Comparison of ENCODE assay signal across 16 cellular contexts in genomic region chr2:68115965-68116364, GRCh38. TPM values are rescaled to one million over a fixed set of nuclear protein-coding genes. Genes with fewer than 3 reads are reported as not detected.
DNase-seq lines count a peak whose midpoint lies in the region; ATAC-seq and TF ChIP-seq lines count a peak whose summit lies in the region.
"Had no signal": no experiment of that assay in that cellular context is flagged by ENCODE, and none has a peak within 500 bp of the region (broad histone marks: within the 10 kb centered on the region; RNA-seq: fewer than 3 reads in every experiment).

No MANE protein-coding gene starts in this region.

- no peak for TF ChIP-seq RAD21 in IMR-90 (IDR thresholded peaks at IDR 0.05; ENCODE audit: low read length)
- peak in 1 of 2 donors; percentile 35 for TF ChIP-seq RAD21 in liver (IDR thresholded peaks at IDR 0.05)

- TF ChIP-seq CTCF in IMR-90 (conservative IDR thresholded peaks at IDR 0.05; ENCODE audit: low read depth, low read length), result no peak
- TF ChIP-seq CTCF in liver (IDR thresholded peaks at IDR 0.05; ENCODE audit: low read depth, low read length, missing input control), result no peak

- POLR2A ChIA-PET in IMR-90 (lab: Charles Lee; ENCODE audit: unreplicated experiment), result no interaction called here

- no TSS peak for BruUV-seq in IMR-90 (replicated peaks; lab: Mats Ljungman, UMichigan)

- peaks cover 18% of the 10 kb centered on the region for H3K27me3 ChIP-seq in IMR-90 (ENCODE audit: control insufficient read depth, insufficient read depth, low read length)
- no peaks in the 10 kb centered on the region for H3K27me3 ChIP-seq in liver (ENCODE audit: control insufficient read depth in 4 of 4, insufficient read depth in 4 of 4, low read length in 3 of 4)

- H2BK15ac ChIP-seq in IMR-90 (ENCODE audit: low read depth, low read length), result no peak overlapping the region

- no peaks in the 10 kb centered on the region for H3K36me3 ChIP-seq in IMR-90 (ENCODE audit: control insufficient read depth, insufficient read depth, low read length)
- no peaks in the 10 kb centered on the region for H3K36me3 ChIP-seq in liver (ENCODE audit: control insufficient read depth in 4 of 4, insufficient read depth in 3 of 4, low read depth in 1 of 4, low read length in 3 of 4)

- no peak overlapping the region for H2AFZ ChIP-seq in IMR-90 (replicated peaks; ENCODE audit: low read length, poor library complexity)
- H2AFZ ChIP-seq: GM23248 had no signal

- H3K4me3 ChIP-seq in IMR-90 (ENCODE audit: insufficient read depth, low read depth, low read length) (no peak overlapping the region), liver (ENCODE audit: low read depth in 1 of 3, low read length in 3 of 3) (peak overlapping the region in 1 of 3 donors; percentile 14)
- H3K4me3 ChIP-seq: GM23248 had no signal

- H3K9me1 ChIP-seq in IMR-90 (ENCODE audit: insufficient read depth, low read length), result no peaks in the 10 kb centered on the region

- no peak overlapping the region for H2BK120ac ChIP-seq in IMR-90 (ENCODE audit: low read depth, low read length)

- no peak overlapping the region for H2BK20ac ChIP-seq in IMR-90 (ENCODE audit: low read depth, low read length)

- H2AK9ac ChIP-seq in IMR-90 (replicated peaks; ENCODE audit: low read depth, low read length, poor library complexity), result peak overlapping the region; percentile 81

- ATAC-seq in IMR-90 (ENCODE audit: low read depth), result no peak; the same call in 1 of the 2 replicates
- ATAC-seq in GM21529 (IDR thresholded peaks at IDR 0.05; ENCODE audit: unreplicated experiment), result no peak

- H3K18ac ChIP-seq in IMR-90 (ENCODE audit: low read depth, low read length), result no peak overlapping the region

- H3K27ac ChIP-seq in IMR-90 (ENCODE audit: insufficient read depth, low read length), result no peak overlapping the region
- no peak overlapping the region for H3K27ac ChIP-seq in liver (ENCODE audit: low read depth in 1 of 2, low read length in 2 of 2)
- H3K27ac ChIP-seq: C4-2B, GM23248, HL-60 had no signal

- H2AK5ac ChIP-seq in IMR-90 (ENCODE audit: low read depth, low read length), result no peak overlapping the region

- no peak overlapping the region for H3K4ac ChIP-seq in IMR-90 (ENCODE audit: low read depth, low read length)

- H4K20me1 ChIP-seq in IMR-90 (ENCODE audit: insufficient read depth, low read length), result no peaks in the 10 kb centered on the region

- no peak overlapping the region for H3K4me2 ChIP-seq in IMR-90 (ENCODE audit: low read depth, low read length)

- no peak overlapping the region for H2BK5ac ChIP-seq in IMR-90 (ENCODE audit: low read depth, low read length, poor library complexity, severe bottlenecking)

- H3K23ac ChIP-seq in IMR-90 (ENCODE audit: low read depth, low read length), result 0 out of 2 replicates have a peak overlapping the region, but pooled peaks have one; percentile 25

- H4K91ac ChIP-seq in IMR-90 (ENCODE audit: insufficient read depth, low read depth, low read length), result no peak overlapping the region

- WGBS in IMR-90 (ENCODE audit: extremely low coverage in 2 of 2, insufficient read length in 1 of 2), 2 experiments, result no CpG with 5 or more reads among the region's 3 CpGs
- 62% methylated on average over 3 of the region's 3 CpGs for WGBS in liver

- DNase-seq in G401 (ENCODE audit: low spot score), result peak; percentile 54
- DNase-seq in IMR-90, result no peak
- peak; percentile 4 for DNase-seq in fibroblast of gingiva (ENCODE audit: low read depth)
- no peak for DNase-seq in ACHN
- no peak for DNase-seq in NCI-H2029 treated with DMSO at 0.1 percent for 48 hours (lab: John Stamatoyannopoulos, UW)
- DNase-seq: AML-193; Caco-2; CD4-positive, alpha-beta T cell; DMS79 treated with DMSO at 0.1 percent for 48 hours; GM23248; HCEC 1CT; KBM-7 had no signal

- dilution Hi-C loops in IMR-90 (cut with HindIII; ENCODE audit: low sequenced_read_pairs, unreplicated experiment), result no loop called here

- H3K79me1 ChIP-seq in IMR-90 (ENCODE audit: low read depth in 1 of 2, low read length in 2 of 2), result no peaks in the 10 kb centered on the region

- no peak overlapping the region for H3K9ac ChIP-seq in IMR-90 (ENCODE audit: low read depth, low read length)
- H3K9ac ChIP-seq in liver (ENCODE audit: low read depth in 1 of 2, low read length in 2 of 2), result no peak overlapping the region
- H3K9ac ChIP-seq: GM23248 had no signal

- intact Hi-C loops in IMR-90 (cut with micrococcal nuclease), result no loop called here

- H3K4me1 ChIP-seq in IMR-90 (ENCODE audit: control insufficient read depth, insufficient read depth, low read length) (no peaks in the 10 kb centered on the region; the same call in 1 of the 2 replicates), liver (ENCODE audit: control insufficient read depth in 4 of 4, insufficient read depth in 4 of 4, low read length in 3 of 4) (peaks cover 9 to 21% (median 17%) of the 10 kb centered on the region in 4 donors)

- H3K14ac ChIP-seq in IMR-90 (replicated peaks; ENCODE audit: low read depth, low read length), result no peak overlapping the region

- H3K56ac ChIP-seq in IMR-90 (ENCODE audit: extremely low read depth, insufficient read depth, low read length), result no peak overlapping the region

- no peak overlapping the region for H4K8ac ChIP-seq in IMR-90 (ENCODE audit: low read depth in 2 of 2, low read length in 2 of 2)

- H3K9me3 ChIP-seq in IMR-90 (ENCODE audit: control insufficient read depth, insufficient read depth, low read length) (no peaks in the 10 kb centered on the region), liver (ENCODE audit: control insufficient read depth in 4 of 4, low read length in 3 of 4) (no peaks in the 10 kb centered on the region)
- H3K9me3 ChIP-seq: Caco-2 had no signal

- H4K5ac ChIP-seq in IMR-90 (ENCODE audit: low read depth, low read length), result no peak overlapping the region

- CTCF ChIA-PET in IMR-90 (lab: Yijun Ruan, JAX), result no interaction called here

- TF ChIP-seq POLR2A in IMR-90 (IDR thresholded peaks at IDR 0.05; ENCODE audit: low read depth, low read length), result no peak

- in situ Hi-C loops in G401 (cut with HindIII; ENCODE audit: low sequenced_read_pairs) (no loop called here), IMR-90 (cut with MboI; ENCODE audit: low sequenced_read_pairs) (no loop called here), ACHN (cut with HindIII; ENCODE audit: low pct_ligation_motif_present, low pct_unique_long_range_greater_than_20kb, low sequenced_read_pairs) (no loop called here)

TF ChIP-seq in IMR-90, 13 proteins besides CTCF, POLR2A, EP300 and RAD21:
- TF ChIP-seq RFX5 (IDR thresholded peaks at IDR 0.05; ENCODE audit: low read depth, low read length), result no peak
- no peak for TF ChIP-seq ELK1 (IDR thresholded peaks at IDR 0.05; ENCODE audit: borderline replicate concordance, low read depth, low read length)
- TF ChIP-seq CHD1 (IDR thresholded peaks at IDR 0.05; ENCODE audit: low read depth, low read length), result no peak

TF ChIP-seq in liver, 16 proteins besides CTCF, POLR2A, EP300 and RAD21 (continues in another document):
- TF ChIP-seq TAF1 (conservative IDR thresholded peaks at IDR 0.05) (no peak), MAX (IDR thresholded peaks at IDR 0.05) (peak; percentile 69), HNF4A (conservative IDR thresholded peaks at IDR 0.05) (peak; percentile 94 to 96), NR2F2 (IDR thresholded peaks at IDR 0.05) (no peak), JUND (IDR thresholded peaks at IDR 0.05) (peak; percentile 43 to 65), REST (IDR thresholded peaks at IDR 0.05) (peak; percentile 16), YY1 (IDR thresholded peaks at IDR 0.05) (peak; percentile 25), HNF4G (IDR thresholded peaks at IDR 0.05) (peak; percentile 86), FOXA1 (IDR thresholded peaks at IDR 0.05) (no peak), GABPA (IDR thresholded peaks at IDR 0.05 in 1 of 2, conservative IDR thresholded peaks at IDR 0.05 in 1 of 2) (no peak), SP1 (IDR thresholded peaks at IDR 0.05) (peak; percentile 53)

RNA-seq across cellular contexts. Expression of gene PNO1, which starts 41.7 kb away (rescaled TPM):
- total RNA-seq in G401 (2014; rRNA removed; shearing (Covaris generic)), result 34.1 and 42.1 TPM in 2 replicates
- total RNA-seq in IMR-90 (2012; rRNA removed) (14.7 and 25.8 TPM in 2 replicates), liver (1 to 10 TPM; 5.5 to 9.5 TPM)
- polyA plus RNA-seq in IMR-90 (2012; rRNA removed) (12.6 and 12.8 TPM in 2 replicates), liver (1 to 10 TPM; 7.9 to 8.9 TPM)
- polyA plus RNA-seq in IMR-90 (2012; cell fraction: cytosol; rRNA removed), result 2.6 and 3.9 TPM in 2 replicates
- polyA plus RNA-seq in IMR-90 (2012; cell fraction: nucleus; rRNA removed; ENCODE audit: low replicate concordance), result 1.2 and 4.0 TPM in 2 replicates

RNA-seq across cellular contexts. Expression of gene C1D, which starts 53.2 kb away (rescaled TPM):
- total RNA-seq in G401 (2014; rRNA removed; shearing (Covaris generic)), result 42.0 and 73.1 TPM in 2 replicates
- total RNA-seq in IMR-90 (2012; rRNA removed), result 2.7 and 13.6 TPM in 2 replicates
- 14.3 and 16.7 TPM in 2 replicates for polyA plus RNA-seq in IMR-90 (2012; rRNA removed)
- 1.7 and 3.4 TPM in 2 replicates for polyA plus RNA-seq in IMR-90 (2012; cell fraction: cytosol; rRNA removed)
- 0.37 and 7.2 TPM in 2 replicates for polyA plus RNA-seq in IMR-90 (2012; cell fraction: nucleus; rRNA removed; ENCODE audit: low replicate concordance)
- total RNA-seq in liver, result 10 to 100 TPM; 15.6 to 15.8 TPM
- 10 to 100 TPM; 22.1 to 31.0 TPM for polyA plus RNA-seq in liver

Comparison
In these comparisons a context has a peak if more than half of its experiments do, and no peak if none do; other contexts are left out.
1. DNase-seq: peak in G401 (single experiment) and fibroblast of gingiva (single experiment); none in IMR-90 (single experiment), ACHN (single experiment) and NCI-H2029 treated with DMSO at 0.1 percent for 48 hours (single experiment).